Comparison of ENCODE assay signal across 8 cellular contexts in genomic region chr5:135944967-135945560, GRCh38.
DNase-seq lines count a peak whose midpoint lies in the region; ATAC-seq and TF ChIP-seq lines count a peak whose summit lies in the region.

No MANE protein-coding gene starts in this region.

- H3K36me3 ChIP-seq in GM06990 (ENCODE audit: control insufficient read depth, insufficient read depth, low read length) = no peaks in the 10 kb centered on the region

- H3K4me3 ChIP-seq in GM06990 (replicated peaks; ENCODE audit: low read depth, low read length) = no peak overlapping the region

- H3K27me3 ChIP-seq in GM06990 (replicated peaks; ENCODE audit: control insufficient read depth, insufficient read depth, low read length) = no peaks in the 10 kb centered on the region

- ATAC-seq in HG02798 (IDR thresholded peaks at IDR 0.05; ENCODE audit: poor library complexity, unreplicated experiment) = no peak
- no peak for ATAC-seq in GM19324 (IDR thresholded peaks at IDR 0.05; ENCODE audit: low FRiP score, unreplicated experiment)

- peak; percentile 63 for TF ChIP-seq CTCF in GM06990 (IDR thresholded peaks at IDR 0.05; ENCODE audit: insufficient read depth, low read length, poor library complexity, severe bottlenecking)

- DNase-seq in AG08395 (ENCODE audit: low spot score) (peak; percentile 68), GM06990 (ENCODE audit: extremely low read depth, insufficient read length) (no peak), NCI-H128 (lab: John Stamatoyannopoulos, UW; ENCODE audit: unreplicated experiment) (peak; percentile 26), SKM-1 treated with dmso at 0.1 percent for 144 hours (lab: John Stamatoyannopoulos, UW; ENCODE audit: unreplicated experiment) (peak; percentile 73), epidermal melanocyte (ENCODE audit: insufficient read length, low spot score) (peak; percentile 38), midbrain (lab: John Stamatoyannopoulos, UW) (peak; percentile 82)
